ENCODE assay signal across 1 cellular context in the genomic region with DNA sequence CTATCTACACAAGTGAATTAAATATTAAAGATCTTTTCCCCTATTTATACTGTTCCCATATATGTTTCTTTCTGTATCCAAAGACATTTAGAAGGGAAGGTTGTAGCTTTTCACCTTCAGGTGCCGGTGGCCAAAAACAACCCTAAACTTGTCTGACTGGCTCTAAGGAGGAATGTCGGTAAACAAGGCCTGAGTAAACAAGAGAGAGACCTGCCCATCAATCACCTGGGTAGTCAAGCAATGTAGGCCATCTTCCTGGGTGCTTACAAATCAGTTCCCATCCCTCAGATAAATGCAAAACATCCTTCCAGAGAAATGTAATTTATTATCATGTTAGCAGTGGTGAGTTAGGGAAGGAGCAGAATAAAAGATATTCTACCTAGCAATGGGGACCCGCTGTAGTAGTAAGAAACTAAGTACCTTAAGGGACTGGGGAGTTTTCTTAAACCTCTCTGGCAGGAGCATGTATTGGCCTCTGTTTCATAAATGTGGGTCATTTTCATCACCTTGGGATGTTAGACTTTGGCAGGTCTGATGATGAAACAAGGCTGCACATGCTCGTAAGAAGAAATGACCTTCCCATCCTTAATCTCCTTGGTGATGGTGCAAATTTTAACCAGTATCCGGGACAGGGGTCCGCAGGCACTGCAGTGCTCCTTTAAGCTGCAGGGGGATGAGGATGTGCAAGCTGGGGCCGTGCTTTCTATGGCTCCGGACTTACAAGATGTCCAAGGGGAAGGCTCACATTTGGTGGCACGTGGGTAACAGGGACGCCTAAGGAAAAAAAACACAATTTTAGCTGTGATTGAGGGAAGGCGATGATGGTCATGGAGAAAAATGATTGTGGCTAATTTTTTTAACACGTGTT.
TF ChIP-seq lines count a peak whose summit lies in the region.

No MANE protein-coding gene starts in this region.

TF ChIP-seq in HepG2, 621 proteins besides CTCF, POLR2A, EP300 and RAD21 (continued from another document and continues in another):
- TF ChIP-seq, protein P1, sequence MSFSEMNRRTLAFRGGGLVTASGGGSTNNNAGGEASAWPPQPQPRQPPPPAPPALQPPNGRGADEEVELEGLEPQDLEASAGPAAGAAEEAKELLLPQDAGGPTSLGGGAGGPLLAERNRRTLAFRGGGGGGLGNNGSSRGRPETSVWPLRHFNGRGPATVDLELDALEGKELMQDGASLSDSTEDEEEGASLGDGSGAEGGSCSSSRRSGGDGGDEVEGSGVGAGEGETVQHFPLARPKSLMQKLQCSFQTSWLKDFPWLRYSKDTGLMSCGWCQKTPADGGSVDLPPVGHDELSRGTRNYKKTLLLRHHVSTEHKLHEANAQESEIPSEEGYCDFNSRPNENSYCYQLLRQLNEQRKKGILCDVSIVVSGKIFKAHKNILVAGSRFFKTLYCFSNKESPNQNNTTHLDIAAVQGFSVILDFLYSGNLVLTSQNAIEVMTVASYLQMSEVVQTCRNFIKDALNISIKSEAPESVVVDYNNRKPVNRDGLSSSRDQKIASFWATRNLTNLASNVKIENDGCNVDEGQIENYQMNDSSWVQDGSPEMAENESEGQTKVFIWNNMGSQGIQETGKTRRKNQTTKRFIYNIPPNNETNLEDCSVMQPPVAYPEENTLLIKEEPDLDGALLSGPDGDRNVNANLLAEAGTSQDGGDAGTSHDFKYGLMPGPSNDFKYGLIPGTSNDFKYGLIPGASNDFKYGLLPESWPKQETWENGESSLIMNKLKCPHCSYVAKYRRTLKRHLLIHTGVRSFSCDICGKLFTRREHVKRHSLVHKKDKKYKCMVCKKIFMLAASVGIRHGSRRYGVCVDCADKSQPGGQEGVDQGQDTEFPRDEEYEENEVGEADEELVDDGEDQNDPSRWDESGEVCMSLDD (CRISPR knock-in tag; IDR thresholded peaks at IDR 0.05; ENCODE audit: borderline replicate concordance) = no peak; the same call in 1 of the 2 replicates
- TF ChIP-seq, protein P2, sequence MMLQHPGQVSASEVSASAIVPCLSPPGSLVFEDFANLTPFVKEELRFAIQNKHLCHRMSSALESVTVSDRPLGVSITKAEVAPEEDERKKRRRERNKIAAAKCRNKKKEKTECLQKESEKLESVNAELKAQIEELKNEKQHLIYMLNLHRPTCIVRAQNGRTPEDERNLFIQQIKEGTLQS (CRISPR knock-in tag; IDR thresholded peaks at IDR 0.05) = no peak; the same call in 1 of the 2 replicates
- TF ChIP-seq KMT2A (CRISPR knock-in tag; IDR thresholded peaks at IDR 0.05) (no peak), SPEN (CRISPR knock-in tag; IDR thresholded peaks at IDR 0.05; ENCODE audit: low read depth) (0 out of 2 replicates have a peak, but pooled peaks have one; percentile 21), CHD4 (IDR thresholded peaks at IDR 0.05; ENCODE audit: borderline replicate concordance, low read length) (no peak), JUN (CRISPR knock-in tag; IDR thresholded peaks at IDR 0.05) (peak; percentile 57; the same call in 1 of the 2 replicates), ZNF460 (CRISPR knock-in tag; IDR thresholded peaks at IDR 0.05; ENCODE audit: borderline replicate concordance) (no peak), ZFP1 (CRISPR knock-in tag; IDR thresholded peaks at IDR 0.05) (no peak), ZNF33B (CRISPR knock-in tag; IDR thresholded peaks at IDR 0.05) (no peak), ZBTB20 (CRISPR knock-in tag; IDR thresholded peaks at IDR 0.05; ENCODE audit: borderline replicate concordance, low read depth) (peak; percentile 57; the same call in 1 of the 2 replicates), CEBPG (CRISPR knock-in tag; IDR thresholded peaks at IDR 0.05) (peak; percentile 61), BCL6 (CRISPR knock-in tag; IDR thresholded peaks at IDR 0.05) (peak; percentile 80)
- TF ChIP-seq, protein P3, sequence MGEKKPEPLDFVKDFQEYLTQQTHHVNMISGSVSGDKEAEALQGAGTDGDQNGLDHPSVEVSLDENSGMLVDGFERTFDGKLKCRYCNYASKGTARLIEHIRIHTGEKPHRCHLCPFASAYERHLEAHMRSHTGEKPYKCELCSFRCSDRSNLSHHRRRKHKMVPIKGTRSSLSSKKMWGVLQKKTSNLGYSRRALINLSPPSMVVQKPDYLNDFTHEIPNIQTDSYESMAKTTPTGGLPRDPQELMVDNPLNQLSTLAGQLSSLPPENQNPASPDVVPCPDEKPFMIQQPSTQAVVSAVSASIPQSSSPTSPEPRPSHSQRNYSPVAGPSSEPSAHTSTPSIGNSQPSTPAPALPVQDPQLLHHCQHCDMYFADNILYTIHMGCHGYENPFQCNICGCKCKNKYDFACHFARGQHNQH (CRISPR knock-in tag; IDR thresholded peaks at IDR 0.05) = peak; percentile 77
- TF ChIP-seq, protein P4, sequence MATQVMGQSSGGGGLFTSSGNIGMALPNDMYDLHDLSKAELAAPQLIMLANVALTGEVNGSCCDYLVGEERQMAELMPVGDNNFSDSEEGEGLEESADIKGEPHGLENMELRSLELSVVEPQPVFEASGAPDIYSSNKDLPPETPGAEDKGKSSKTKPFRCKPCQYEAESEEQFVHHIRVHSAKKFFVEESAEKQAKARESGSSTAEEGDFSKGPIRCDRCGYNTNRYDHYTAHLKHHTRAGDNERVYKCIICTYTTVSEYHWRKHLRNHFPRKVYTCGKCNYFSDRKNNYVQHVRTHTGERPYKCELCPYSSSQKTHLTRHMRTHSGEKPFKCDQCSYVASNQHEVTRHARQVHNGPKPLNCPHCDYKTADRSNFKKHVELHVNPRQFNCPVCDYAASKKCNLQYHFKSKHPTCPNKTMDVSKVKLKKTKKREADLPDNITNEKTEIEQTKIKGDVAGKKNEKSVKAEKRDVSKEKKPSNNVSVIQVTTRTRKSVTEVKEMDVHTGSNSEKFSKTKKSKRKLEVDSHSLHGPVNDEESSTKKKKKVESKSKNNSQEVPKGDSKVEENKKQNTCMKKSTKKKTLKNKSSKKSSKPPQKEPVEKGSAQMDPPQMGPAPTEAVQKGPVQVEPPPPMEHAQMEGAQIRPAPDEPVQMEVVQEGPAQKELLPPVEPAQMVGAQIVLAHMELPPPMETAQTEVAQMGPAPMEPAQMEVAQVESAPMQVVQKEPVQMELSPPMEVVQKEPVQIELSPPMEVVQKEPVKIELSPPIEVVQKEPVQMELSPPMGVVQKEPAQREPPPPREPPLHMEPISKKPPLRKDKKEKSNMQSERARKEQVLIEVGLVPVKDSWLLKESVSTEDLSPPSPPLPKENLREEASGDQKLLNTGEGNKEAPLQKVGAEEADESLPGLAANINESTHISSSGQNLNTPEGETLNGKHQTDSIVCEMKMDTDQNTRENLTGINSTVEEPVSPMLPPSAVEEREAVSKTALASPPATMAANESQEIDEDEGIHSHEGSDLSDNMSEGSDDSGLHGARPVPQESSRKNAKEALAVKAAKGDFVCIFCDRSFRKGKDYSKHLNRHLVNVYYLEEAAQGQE (IDR thresholded peaks at IDR 0.05; ENCODE audit: borderline replicate concordance in 1 of 2, low read depth in 1 of 2, low read length in 2 of 2) = 0 out of 4 replicates have a peak, but pooled peaks of 1 of the 2 experiments have one; percentile 27
- TF ChIP-seq, protein P5, sequence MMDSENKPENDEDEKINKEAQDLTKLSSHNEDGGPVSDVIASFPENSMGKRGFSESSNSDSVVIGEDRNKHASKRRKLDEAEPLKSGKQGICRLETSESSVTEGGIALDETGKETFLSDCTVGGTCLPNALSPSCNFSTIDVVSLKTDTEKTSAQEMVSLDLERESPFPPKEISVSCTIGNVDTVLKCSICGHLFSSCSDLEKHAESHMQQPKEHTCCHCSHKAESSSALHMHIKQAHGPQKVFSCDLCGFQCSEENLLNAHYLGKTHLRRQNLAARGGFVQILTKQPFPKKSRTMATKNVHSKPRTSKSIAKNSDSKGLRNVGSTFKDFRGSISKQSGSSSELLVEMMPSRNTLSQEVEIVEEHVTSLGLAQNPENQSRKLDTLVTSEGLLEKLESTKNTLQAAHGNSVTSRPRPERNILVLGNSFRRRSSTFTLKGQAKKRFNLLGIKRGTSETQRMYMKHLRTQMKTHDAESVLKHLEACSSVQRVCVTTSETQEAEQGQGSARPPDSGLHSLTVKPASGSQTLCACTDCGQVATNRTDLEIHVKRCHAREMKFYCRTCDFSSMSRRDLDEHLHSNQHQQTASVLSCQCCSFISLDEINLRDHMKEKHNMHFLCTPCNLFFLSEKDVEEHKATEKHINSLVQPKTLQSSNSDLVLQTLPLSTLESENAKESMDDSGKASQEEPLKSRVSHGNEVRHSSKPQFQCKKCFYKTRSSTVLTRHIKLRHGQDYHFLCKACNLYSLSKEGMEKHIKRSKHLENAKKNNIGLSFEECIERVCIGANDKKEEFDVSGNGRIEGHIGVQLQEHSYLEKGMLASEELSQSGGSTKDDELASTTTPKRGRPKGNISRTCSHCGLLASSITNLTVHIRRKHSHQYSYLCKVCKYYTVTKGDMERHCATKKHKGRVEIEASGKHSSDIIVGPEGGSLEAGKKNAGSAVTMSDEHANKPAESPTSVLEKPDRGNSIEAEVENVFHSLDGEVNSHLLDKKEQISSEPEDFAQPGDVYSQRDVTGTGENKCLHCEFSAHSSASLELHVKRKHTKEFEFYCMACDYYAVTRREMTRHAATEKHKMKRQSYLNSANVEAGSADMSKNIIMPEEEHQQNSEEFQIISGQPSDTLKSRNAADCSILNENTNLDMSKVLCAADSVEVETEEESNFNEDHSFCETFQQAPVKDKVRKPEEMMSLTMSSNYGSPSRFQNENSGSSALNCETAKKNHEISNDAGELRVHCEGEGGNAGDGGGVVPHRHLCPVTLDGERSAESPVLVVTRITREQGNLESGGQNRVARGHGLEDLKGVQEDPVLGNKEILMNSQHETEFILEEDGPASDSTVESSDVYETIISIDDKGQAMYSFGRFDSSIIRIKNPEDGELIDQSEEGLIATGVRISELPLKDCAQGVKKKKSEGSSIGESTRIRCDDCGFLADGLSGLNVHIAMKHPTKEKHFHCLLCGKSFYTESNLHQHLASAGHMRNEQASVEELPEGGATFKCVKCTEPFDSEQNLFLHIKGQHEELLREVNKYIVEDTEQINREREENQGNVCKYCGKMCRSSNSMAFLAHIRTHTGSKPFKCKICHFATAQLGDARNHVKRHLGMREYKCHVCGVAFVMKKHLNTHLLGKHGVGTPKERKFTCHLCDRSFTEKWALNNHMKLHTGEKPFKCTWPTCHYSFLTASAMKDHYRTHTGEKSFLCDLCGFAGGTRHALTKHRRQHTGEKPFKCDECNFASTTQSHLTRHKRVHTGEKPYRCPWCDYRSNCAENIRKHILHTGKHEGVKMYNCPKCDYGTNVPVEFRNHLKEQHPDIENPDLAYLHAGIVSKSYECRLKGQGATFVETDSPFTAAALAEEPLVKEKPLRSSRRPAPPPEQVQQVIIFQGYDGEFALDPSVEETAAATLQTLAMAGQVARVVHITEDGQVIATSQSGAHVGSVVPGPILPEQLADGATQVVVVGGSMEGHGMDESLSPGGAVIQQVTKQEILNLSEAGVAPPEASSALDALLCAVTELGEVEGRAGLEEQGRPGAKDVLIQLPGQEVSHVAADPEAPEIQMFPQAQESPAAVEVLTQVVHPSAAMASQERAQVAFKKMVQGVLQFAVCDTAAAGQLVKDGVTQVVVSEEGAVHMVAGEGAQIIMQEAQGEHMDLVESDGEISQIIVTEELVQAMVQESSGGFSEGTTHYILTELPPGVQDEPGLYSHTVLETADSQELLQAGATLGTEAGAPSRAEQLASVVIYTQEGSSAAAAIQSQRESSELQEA (CRISPR knock-in tag; IDR thresholded peaks at IDR 0.05; ENCODE audit: not compliant biosample characterization) = no peak
- TF ChIP-seq, protein P6, sequence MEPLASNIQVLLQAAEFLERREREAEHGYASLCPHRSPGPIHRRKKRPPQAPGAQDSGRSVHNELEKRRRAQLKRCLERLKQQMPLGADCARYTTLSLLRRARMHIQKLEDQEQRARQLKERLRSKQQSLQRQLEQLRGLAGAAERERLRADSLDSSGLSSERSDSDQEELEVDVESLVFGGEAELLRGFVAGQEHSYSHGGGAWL (CRISPR knock-in tag; IDR thresholded peaks at IDR 0.05) = no peak
- TF ChIP-seq, protein P7, sequence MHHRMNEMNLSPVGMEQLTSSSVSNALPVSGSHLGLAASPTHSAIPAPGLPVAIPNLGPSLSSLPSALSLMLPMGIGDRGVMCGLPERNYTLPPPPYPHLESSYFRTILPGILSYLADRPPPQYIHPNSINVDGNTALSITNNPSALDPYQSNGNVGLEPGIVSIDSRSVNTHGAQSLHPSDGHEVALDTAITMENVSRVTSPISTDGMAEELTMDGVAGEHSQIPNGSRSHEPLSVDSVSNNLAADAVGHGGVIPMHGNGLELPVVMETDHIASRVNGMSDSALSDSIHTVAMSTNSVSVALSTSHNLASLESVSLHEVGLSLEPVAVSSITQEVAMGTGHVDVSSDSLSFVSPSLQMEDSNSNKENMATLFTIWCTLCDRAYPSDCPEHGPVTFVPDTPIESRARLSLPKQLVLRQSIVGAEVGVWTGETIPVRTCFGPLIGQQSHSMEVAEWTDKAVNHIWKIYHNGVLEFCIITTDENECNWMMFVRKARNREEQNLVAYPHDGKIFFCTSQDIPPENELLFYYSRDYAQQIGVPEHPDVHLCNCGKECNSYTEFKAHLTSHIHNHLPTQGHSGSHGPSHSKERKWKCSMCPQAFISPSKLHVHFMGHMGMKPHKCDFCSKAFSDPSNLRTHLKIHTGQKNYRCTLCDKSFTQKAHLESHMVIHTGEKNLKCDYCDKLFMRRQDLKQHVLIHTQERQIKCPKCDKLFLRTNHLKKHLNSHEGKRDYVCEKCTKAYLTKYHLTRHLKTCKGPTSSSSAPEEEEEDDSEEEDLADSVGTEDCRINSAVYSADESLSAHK (CRISPR knock-in tag; IDR thresholded peaks at IDR 0.05; ENCODE audit: borderline replicate concordance) = no peak
